Comparison of ENCODE assay signal across 26 cellular contexts in genomic region chr12:4041191-4041885, GRCh38.
"Had no signal": no experiment of that assay in that cellular context is flagged by ENCODE, and none has a peak within 500 bp of the region (broad histone marks: within the 10 kb centered on the region; RNA-seq: fewer than 3 reads in every experiment).

No MANE protein-coding gene starts in this region.

- H2AFZ ChIP-seq: neural progenitor cell had no signal

- H3K4me1 Mint-ChIP-seq: activated T-helper 17 cell treated with anti-CD3 and anti-CD28 coated beads, Interleukin-2, amount 50 U/mL, for 72 hours; central memory CD8-positive, alpha-beta T cell; immature natural killer cell had no signal

- H3K36me3 Mint-ChIP-seq: activated CD4-positive, alpha-beta memory T cell treated with anti-CD3 and anti-CD28 coated beads for 36 hours; activated naive CD4-positive, alpha-beta T cell treated with anti-CD3 and anti-CD28 coated beads, Interleukin-2, amount 50 U/mL, for 72 hours; immature natural killer cell had no signal

- DNase-seq: activated CD4-positive, alpha-beta memory T cell treated with anti-CD3 and anti-CD28 coated beads for 36 hours; activated CD4-positive, alpha-beta T cell treated with anti-CD3 and anti-CD28 coated beads, Interleukin-2, amount 10 ng/mL, durations not matched to agents 24 days and 14 days; activated gamma-delta T cell treated with Interleukin-2 at 50 U/mL for 16 hours; activated T-cell treated with anti-CD3 and anti-CD28 coated beads, Interleukin-2, amount 50 U/mL, for 4 hours; effector CD8-positive, alpha-beta T cell; heart left ventricle; hypothalamus; immature natural killer cell; left ventricle myocardium inferior; occipital lobe; right cardiac atrium; stimulated activated CD4-positive, alpha-beta T cell treated with anti-CD3 and anti-CD28 coated beads, Interleukin-2, amount 100 ng/mL, for 48 hours; stimulated activated naive CD4-positive, alpha-beta T cell treated with Interleukin-2 at 50 U/mL for 16 hours; T-helper 9 cell; testis; trophoblast cell; WERI-Rb-1 had no signal

- H3K27ac Mint-ChIP-seq: activated CD4-positive, alpha-beta memory T cell treated with anti-CD3 and anti-CD28 coated beads for 36 hours; activated CD4-positive, alpha-beta T cell treated with anti-CD3 and anti-CD28 coated beads, Interleukin-2, amount 10 ng/mL, durations not matched to agents 24 days and 14 days; activated T-helper 17 cell treated with anti-CD3 and anti-CD28 coated beads, Interleukin-2, amount 50 U/mL, for 72 hours; immature natural killer cell; neural progenitor cell had no signal

- H3K9me3 ChIP-seq: breast epithelium, heart left ventricle, left ventricle myocardium inferior, testis had no signal

- FAIRE-seq: TTC549, urothelium cell line had no signal

- H3K4me3 ChIP-seq: breast epithelium, heart left ventricle, left ventricle myocardium inferior, lung, neural progenitor cell, testis had no signal

- H3K27me3 ChIP-seq: neural progenitor cell, testis had no signal

- ATAC-seq: activated CD4-positive, CD25-positive, alpha-beta regulatory T cell treated with anti-CD3 and anti-CD28 coated beads, Interleukin-2, amount 50 U/mL, for 24 hours; activated naive CD4-positive, alpha-beta T cell treated with anti-CD3 and anti-CD28 coated beads, Interleukin-2, amount 50 U/mL, for 72 hours; activated T-cell treated with anti-CD3 and anti-CD28 coated beads, Interleukin-2, amount 50 U/mL, for 4 hours; activated T-helper 17 cell treated with anti-CD3 and anti-CD28 coated beads, Interleukin-2, amount 50 U/mL, for 72 hours; heart left ventricle; right cardiac atrium had no signal

- H3K36me3 ChIP-seq: breast epithelium, heart left ventricle, left ventricle myocardium inferior, neural progenitor cell, WERI-Rb-1 had no signal

- H3K4me2 ChIP-seq: neural progenitor cell had no signal

- H3K9ac ChIP-seq: neural progenitor cell had no signal

- H3K4me3 Mint-ChIP-seq: activated CD4-positive, alpha-beta memory T cell treated with anti-CD3 and anti-CD28 coated beads for 36 hours; activated CD4-positive, alpha-beta T cell treated with anti-CD3 and anti-CD28 coated beads, Interleukin-2, amount 10 ng/mL, durations not matched to agents 24 days and 14 days; activated T-cell treated with anti-CD3 and anti-CD28 coated beads, Interleukin-2, amount 50 U/mL, for 4 hours; activated T-helper 17 cell treated with anti-CD3 and anti-CD28 coated beads, Interleukin-2, amount 50 U/mL, for 72 hours; central memory CD8-positive, alpha-beta T cell; immature natural killer cell; neural progenitor cell had no signal

- H3K4me1 ChIP-seq: breast epithelium, left ventricle myocardium inferior, testis had no signal

- H3K9me3 Mint-ChIP-seq: activated CD4-positive, alpha-beta memory T cell treated with anti-CD3 and anti-CD28 coated beads for 36 hours; activated CD4-positive, alpha-beta T cell treated with anti-CD3 and anti-CD28 coated beads, Interleukin-2, amount 10 ng/mL, durations not matched to agents 24 days and 14 days; activated naive CD4-positive, alpha-beta T cell treated with anti-CD3 and anti-CD28 coated beads, Interleukin-2, amount 50 U/mL, for 72 hours; activated T-cell treated with anti-CD3 and anti-CD28 coated beads, Interleukin-2, amount 50 U/mL, for 4 hours; activated T-helper 17 cell treated with anti-CD3 and anti-CD28 coated beads, Interleukin-2, amount 50 U/mL, for 72 hours; central memory CD8-positive, alpha-beta T cell; immature natural killer cell had no signal

- H3K27me3 Mint-ChIP-seq: activated CD4-positive, alpha-beta memory T cell treated with anti-CD3 and anti-CD28 coated beads for 36 hours; activated T-helper 17 cell treated with anti-CD3 and anti-CD28 coated beads, Interleukin-2, amount 50 U/mL, for 72 hours had no signal

- H3K27ac ChIP-seq: breast epithelium, heart left ventricle, left ventricle myocardium inferior, neural progenitor cell, testis, WERI-Rb-1 had no signal
